Comparison of ENCODE assay signal across 1 cellular context in genomic region chr17:42441717-42442565, GRCh38.
TF ChIP-seq lines count a peak whose summit lies in the region.

No MANE protein-coding gene starts in this region.

TF ChIP-seq in H1, 55 proteins besides CTCF, POLR2A, EP300 and RAD21:
- TF ChIP-seq SRF (IDR thresholded peaks at IDR 0.05; ENCODE audit: low read depth, low read length) (no peak), NRF1 (IDR thresholded peaks at IDR 0.05; ENCODE audit: low read depth, low read length) (no peak), JUN (IDR thresholded peaks at IDR 0.05; ENCODE audit: low read depth, low read length) (no peak), BCL11A (IDR thresholded peaks at IDR 0.05; ENCODE audit: low read depth in 2 of 2, low read length in 2 of 2) (no peak)
